24 cellular contexts compared by ENCODE assay signal in the genomic region with DNA sequence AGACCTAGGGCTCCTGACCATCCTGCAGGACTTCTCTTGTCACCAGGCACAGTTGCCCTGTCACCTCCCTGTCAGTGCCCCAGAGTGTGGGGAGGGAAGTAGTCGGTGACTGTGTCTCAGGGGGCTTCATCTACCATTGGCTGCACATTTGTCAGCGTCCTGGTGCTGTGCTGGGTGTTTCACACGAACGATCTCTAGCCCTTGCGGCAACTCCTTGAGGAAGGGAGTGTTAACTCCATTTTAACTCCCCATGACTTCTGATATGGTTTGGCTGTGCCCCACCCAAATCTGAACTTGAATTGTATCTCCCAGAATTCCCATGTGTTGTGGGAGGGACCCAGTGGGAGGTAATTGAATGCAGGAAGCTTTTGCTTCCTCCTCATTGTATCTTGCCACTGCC. TPM values are rescaled to one million over a fixed set of nuclear protein-coding genes. Genes with fewer than 3 reads are reported as not detected.
DNase-seq lines count a peak whose midpoint lies in the region; ATAC-seq, FAIRE-seq and TF ChIP-seq lines count a peak whose summit lies in the region.
"Had no signal": no experiment of that assay in that cellular context is flagged by ENCODE, and none has a peak within 500 bp of the region (broad histone marks: within the 10 kb centered on the region; RNA-seq: fewer than 3 reads in every experiment).

No MANE protein-coding gene starts in this region.

- H3K9me3 ChIP-seq in heart left ventricle (peaks cover 0 to 12% (median 0%) of the 10 kb centered on the region in 12 donors), heart right ventricle (peaks cover 0 to 9% (median 0%) of the 10 kb centered on the region in 11 donors), H1 (ENCODE audit: insufficient read depth in 2 of 2, low read depth in 1 of 2, low read length in 1 of 2) (peaks cover 8 to 10% of the 10 kb centered on the region in 2 experiments; a peak in 3 of 4 replicates), ovary (no peaks in the 10 kb centered on the region)
- H3K9me3 ChIP-seq: SJCRH30 had no signal

- TF ChIP-seq POLR2A in heart left ventricle (IDR thresholded peaks at IDR 0.05) (no peak), H1 (IDR thresholded peaks at IDR 0.05; ENCODE audit: control extremely low read depth in 1 of 2, low read depth in 2 of 2, low read length in 2 of 2) (no peak), ovary (IDR thresholded peaks at IDR 0.05) (no peak)

- TF ChIP-seq EP300 in H1 (IDR thresholded peaks at IDR 0.05; ENCODE audit: borderline replicate concordance in 1 of 2, low read depth in 2 of 2, low read length in 2 of 2), result no peak
- TF ChIP-seq EP300 in ovary (IDR thresholded peaks at IDR 0.05), result no peak

- H3K4me1 Mint-ChIP-seq in activated CD4-positive, alpha-beta T cell treated with anti-CD3 and anti-CD28 coated beads for 36 hours, result peaks cover under 1% of the 10 kb centered on the region
- H3K4me1 Mint-ChIP-seq: activated naive CD8-positive, alpha-beta T cell treated with anti-CD3 and anti-CD28 coated beads, Interleukin-2, amount 10 ng/mL, durations not matched to agents 7 days and 5 days had no signal

- peaks cover 11% of the 10 kb centered on the region for H3K27me3 Mint-ChIP-seq in activated CD4-positive, alpha-beta T cell treated with anti-CD3 and anti-CD28 coated beads for 36 hours

- no peak overlapping the region for H2AK5ac ChIP-seq in H1 (ENCODE audit: low read depth, low read length)

- H3K4me1 ChIP-seq in heart left ventricle (peaks cover 0 to 70% (median 29%) of the 10 kb centered on the region in 12 donors), heart right ventricle (peaks cover 11 to 64% (median 41%) of the 10 kb centered on the region in 9 donors), H1 (replicated peaks in 1 of 4; ENCODE audit: control insufficient read depth in 3 of 4, insufficient read depth in 4 of 4, low read length in 3 of 4) (peaks cover 17 to 33% (median 30%) of the 10 kb centered on the region in 4 experiments), ovary (ENCODE audit: insufficient read depth) (peaks cover 28% of the 10 kb centered on the region)

- H2BK5ac ChIP-seq in H1 (ENCODE audit: low read depth, low read length), result no peak overlapping the region

- CTCF ChIA-PET in H1 (lab: Charles Lee; ENCODE audit: partially characterized antibody), result interaction anchor here (1.6 to 1.9 kb wide), 2 partner anchors 9 to 17 kb away, joined by 3 to 5 read pairs; no protein-coding TSS in a partner anchor
- CTCF ChIA-PET in activated CD4-positive, alpha-beta T cell treated with anti-CD3 and anti-CD28 coated beads for 36 hours (lab: Charles Lee), result no interaction called here

- 64 to 91% (median 72%) methylated on average over 5 of the region's 5 CpGs for WGBS in heart left ventricle, 4 donors
- 71 to 81% methylated on average over 5 of the region's 5 CpGs for WGBS in heart right ventricle, 2 donors
- 73% methylated on average over 5 of the region's 5 CpGs; no CpG with 5 or more reads in 1 of the 2 experiments for WGBS in H1 (ENCODE audit: extremely low coverage in 1 of 2, insufficient coverage in 1 of 2, insufficient read length in 1 of 2, insufficient replicate concordance in 2 of 2, low coverage in 1 of 2, low lambda C conversion rate in 2 of 2, missing lambda C conversion rate in 1 of 2), 2 experiments
- 91 to 95% (median 91%) methylated on average over 5 of the region's 5 CpGs for WGBS in ovary, 3 donors

- H3K4me3 ChIP-seq in heart left ventricle (no peak overlapping the region), heart right ventricle (no peak overlapping the region), H1 (ENCODE audit: extremely low read depth in 1 of 4, insufficient read depth in 2 of 4, low read depth in 3 of 4, low read length in 4 of 4) (no peak overlapping the region), ovary (no peak overlapping the region)
- H3K4me3 ChIP-seq: GM23248, SJCRH30 had no signal

- no peak overlapping the region for H2BK20ac ChIP-seq in H1 (ENCODE audit: low read length)

- peaks cover 2% of the 10 kb centered on the region; the same call in 1 of the 2 replicates for H3K23me2 ChIP-seq in H1 (ENCODE audit: low read depth, low read length)

- no peak overlapping the region for H3K18ac ChIP-seq in H1 (ENCODE audit: extremely low read depth, low read length)

- no peak overlapping the region for H3K14ac ChIP-seq in H1 (ENCODE audit: insufficient read length)

- no peak overlapping the region for H3K4ac ChIP-seq in H1 (replicated peaks; ENCODE audit: insufficient read length, low read depth, low read length)

- H4K5ac ChIP-seq in H1 (ENCODE audit: insufficient read length, low read depth, low read length), result no peak overlapping the region

- H3K36me3 ChIP-seq in heart left ventricle, result no peaks in the 10 kb centered on the region
- H3K36me3 ChIP-seq in heart right ventricle, result peaks cover 0 to under 1% (median 0%) of the 10 kb centered on the region in 9 donors
- no peaks in the 10 kb centered on the region; a peak in 1 of 8 replicates for H3K36me3 ChIP-seq in H1 (ENCODE audit: control insufficient read depth in 2 of 4, insufficient read depth in 4 of 4, low read length in 3 of 4)
- no peaks in the 10 kb centered on the region for H3K36me3 ChIP-seq in ovary
- H3K36me3 ChIP-seq: SJCRH30 had no signal

- no peak overlapping the region for H3K9ac ChIP-seq in H1 (replicated peaks in 1 of 4; ENCODE audit: extremely low read depth in 1 of 4, low read depth in 3 of 4, low read length in 3 of 4)
- H3K9ac ChIP-seq: GM23248, parathyroid adenoma had no signal

- FAIRE-seq in H1 (lab: Jason Lieb, UNC), result no peak
- FAIRE-seq: frontal cortex had no signal

- peaks cover 33 to 98% of the 10 kb centered on the region in 2 experiments for H3K79me2 ChIP-seq in H1 (ENCODE audit: control insufficient read depth in 1 of 2, insufficient read depth in 2 of 2, low read length in 2 of 2)

- peak overlapping the region; percentile 5 for H4K91ac ChIP-seq in H1 (replicated peaks; ENCODE audit: insufficient read length, low read length)

- no peak for TF ChIP-seq RAD21 in H1 (IDR thresholded peaks at IDR 0.05 in 1 of 2, conservative IDR thresholded peaks at IDR 0.05 in 1 of 2; ENCODE audit: low read depth in 2 of 2, low read length in 2 of 2)

- H3K9me3 Mint-ChIP-seq in activated CD4-positive, alpha-beta T cell treated with anti-CD3 and anti-CD28 coated beads for 36 hours (ENCODE audit: low read depth), result no peaks in the 10 kb centered on the region
- H3K9me3 Mint-ChIP-seq: activated CD4-positive, alpha-beta T cell treated with anti-CD3 and anti-CD28 coated beads, Interleukin-2, amount 10 ng/mL, durations not matched to agents 24 days and 14 days; activated T-helper 2 cell treated with anti-CD3 and anti-CD28 coated beads, Interferon-gamma antibody, Interleukin-2, Interleukin-4, amounts not matched to agents 10 μg/mL and 5 μg/mL and 100 μg/mL, durations not matched to agents 14 hours and 24 hours and 36 hours had no signal

- no peak overlapping the region for H4K8ac ChIP-seq in H1 (ENCODE audit: extremely low read depth, insufficient read depth, low read length)

- no peak overlapping the region for H3K27ac Mint-ChIP-seq in activated CD4-positive, alpha-beta T cell treated with anti-CD3 and anti-CD28 coated beads for 36 hours
- H3K27ac Mint-ChIP-seq: activated CD4-positive, alpha-beta T cell treated with anti-CD3 and anti-CD28 coated beads, Interleukin-2, amount 10 ng/mL, durations not matched to agents 24 days and 14 days; activated naive CD8-positive, alpha-beta T cell treated with anti-CD3 and anti-CD28 coated beads, Interleukin-2, amount 10 ng/mL, durations not matched to agents 7 days and 5 days; activated T-helper 2 cell treated with anti-CD3 and anti-CD28 coated beads, Interferon-gamma antibody, Interleukin-2, Interleukin-4, amounts not matched to agents 10 μg/mL and 5 μg/mL and 100 μg/mL, durations not matched to agents 14 hours and 24 hours and 36 hours had no signal

- no peaks in the 10 kb centered on the region for H3K36me3 Mint-ChIP-seq in activated CD4-positive, alpha-beta T cell treated with anti-CD3 and anti-CD28 coated beads for 36 hours (ENCODE audit: low read depth)
- H3K36me3 Mint-ChIP-seq: activated naive CD8-positive, alpha-beta T cell treated with anti-CD3 and anti-CD28 coated beads, Interleukin-2, amount 10 ng/mL, durations not matched to agents 7 days and 5 days had no signal

- TF ChIP-seq CTCF in heart left ventricle (IDR thresholded peaks at IDR 0.05), result no peak
- no peak for TF ChIP-seq CTCF in heart right ventricle (IDR thresholded peaks at IDR 0.05)
- no peak for TF ChIP-seq CTCF in H1 (IDR thresholded peaks at IDR 0.05; ENCODE audit: control extremely low read depth in 1 of 3, insufficient read depth in 1 of 3, low read depth in 1 of 3, low read length in 3 of 3)
- no peak for TF ChIP-seq CTCF in ovary (IDR thresholded peaks at IDR 0.05)

- no peak overlapping the region for H2BK12ac ChIP-seq in H1 (ENCODE audit: low read depth, low read length)

- POLR2A ChIA-PET in H1 (lab: Charles Lee; ENCODE audit: partially characterized antibody), result no interaction called here
- POLR2A ChIA-PET in activated CD4-positive, alpha-beta T cell treated with anti-CD3 and anti-CD28 coated beads for 36 hours (lab: Charles Lee), result no interaction called here

- H3K23ac ChIP-seq in H1 (ENCODE audit: insufficient read length), result no peak overlapping the region

- no peak overlapping the region for H3K4me2 ChIP-seq in H1 (ENCODE audit: insufficient read depth in 1 of 2, low read depth in 2 of 2, low read length in 2 of 2)

- ATAC-seq in heart left ventricle (no peak), heart right ventricle (no peak), HG03565 (IDR thresholded peaks at IDR 0.05; ENCODE audit: unreplicated experiment) (no peak)
- ATAC-seq in activated CD4-positive, alpha-beta T cell treated with anti-CD3 and anti-CD28 coated beads for 36 hours, result no peak
- ATAC-seq: esophagus mucosa had no signal

- H2BK15ac ChIP-seq in H1 (ENCODE audit: low read length), result no peak overlapping the region

- intact Hi-C loops in heart left ventricle (cut with DNase I) (loop anchor here in 1 of 10 donors (10.0 kb wide), 1 partner anchor 295 kb away; no protein-coding TSS in a partner anchor), heart right ventricle (cut with DNase I) (no loop called here), ovary (cut with DNase I) (no loop called here)
- intact Hi-C loops in activated CD4-positive, alpha-beta T cell treated with anti-CD3 and anti-CD28 coated beads for 36 hours (cut with DNase I, micrococcal nuclease), result no loop called here

- no peak overlapping the region for H2AFZ ChIP-seq in H1 (ENCODE audit: low read length)
- H2AFZ ChIP-seq: GM23248, parathyroid adenoma had no signal

- H3K27me3 ChIP-seq in heart left ventricle (peaks cover 0 to under 1% (median 0%) of the 10 kb centered on the region in 9 donors), heart right ventricle (peaks cover 0 to 11% (median 0%) of the 10 kb centered on the region in 7 donors), H1 (replicated peaks in 1 of 4; ENCODE audit: control insufficient read depth in 3 of 4, extremely low read depth in 1 of 4, insufficient read depth in 3 of 4, low read length in 3 of 4) (no peaks in the 10 kb centered on the region), ovary (no peaks in the 10 kb centered on the region)
- H3K27me3 ChIP-seq: SJCRH30 had no signal

- H2BK120ac ChIP-seq in H1 (replicated peaks; ENCODE audit: low read depth, low read length), result no peak overlapping the region

- DNase-seq in heart left ventricle (peak in 3 of 5 donors; percentile 9 to 23 (median 14)), heart right ventricle (no peak), H1 (ENCODE audit: low read depth in 1 of 2, low spot score in 2 of 2) (no peak), ovary (peak in 3 of 5 donors; percentile 9 to 21 (median 10)), NCI-H2196 (lab: John Stamatoyannopoulos, UW; ENCODE audit: unreplicated experiment) (no peak)
- no peak for DNase-seq in activated CD4-positive, alpha-beta T cell treated with anti-CD3 and anti-CD28 coated beads for 36 hours
- DNase-seq in activated T-cell treated with anti-CD3 and anti-CD28 coated beads, Interleukin-2, amount 50 U/mL, for 1 hour, result no peak
- DNase-seq: activated CD4-positive, alpha-beta T cell treated with anti-CD3 and anti-CD28 coated beads, Interleukin-2, amount 10 ng/mL, durations not matched to agents 24 days and 14 days; activated naive CD8-positive, alpha-beta T cell treated with anti-CD3 and anti-CD28 coated beads, Interleukin-2, amount 10 ng/mL, durations not matched to agents 7 days and 5 days; cerebellar nuclear complex; effector CD4-positive, alpha-beta T cell; GM23248; kidney glomerular epithelial cell; mammary epithelial cell; NCI-H1092; NCI-H1930; NCI-H345; SJCRH30 had no signal

- no peak overlapping the region for H3K4me3 Mint-ChIP-seq in activated CD4-positive, alpha-beta T cell treated with anti-CD3 and anti-CD28 coated beads for 36 hours
- H3K4me3 Mint-ChIP-seq: activated CD4-positive, alpha-beta T cell treated with anti-CD3 and anti-CD28 coated beads, Interleukin-2, amount 10 ng/mL, durations not matched to agents 24 days and 14 days; activated naive CD8-positive, alpha-beta T cell treated with anti-CD3 and anti-CD28 coated beads, Interleukin-2, amount 10 ng/mL, durations not matched to agents 7 days and 5 days had no signal

- no peak overlapping the region for H3K56ac ChIP-seq in H1 (replicated peaks; ENCODE audit: insufficient read length, low read depth, low read length)

- peaks cover 20 to 39% of the 10 kb centered on the region in 2 experiments for H4K20me1 ChIP-seq in H1 (replicated peaks in 1 of 2; ENCODE audit: control insufficient read depth in 1 of 2, insufficient read depth in 2 of 2, low read length in 2 of 2)

- H3K27ac ChIP-seq in heart left ventricle (no peak overlapping the region), heart right ventricle (no peak overlapping the region), H1 (ENCODE audit: low read depth, low read length) (no peak overlapping the region), ovary (no peak overlapping the region)
- H3K27ac ChIP-seq: GM23248, HL-60, parathyroid adenoma, SJCRH30 had no signal

- peaks cover 35% of the 10 kb centered on the region for H3K79me1 ChIP-seq in H1 (ENCODE audit: low read depth, low read length)

RNA-seq across cellular contexts. Expression of gene TSKU, which starts 7.1 kb away (rescaled TPM):
- 10 to 100 TPM in 5 of 9 donors, 1 to 10 TPM in 4; 4.5 to 39.8 (median 11.4) TPM for total RNA-seq in heart left ventricle
- polyA plus RNA-seq in heart left ventricle, result 10 to 100 TPM in 1 of 2 donors, 1 to 10 TPM in 1; 6.7 to 11.2 TPM
- 10 to 100 TPM in 4 of 10 donors, 1 to 10 TPM in 6; 3.0 to 21.9 (median 6.6) TPM for total RNA-seq in heart right ventricle
- polyA plus RNA-seq in heart right ventricle, result 10 to 100 TPM in 1 of 2 donors, 1 to 10 TPM in 1; 6.6 to 13.7 TPM
- 22.8 TPM in 2 replicates for total RNA-seq in H1 (2021; fragmentation: NEBNext Ultra II Directional; extraction: Animal tissue kit (Norgen Biotek cat#: 25700))
- polyA plus RNA-seq in H1 (2011; rRNA removed), result 28.4 and 40.7 TPM in 2 replicates
- 18.1 TPM for polyA plus RNA-seq in H1 (2011; cell fraction: cytosol; rRNA removed)
- 34.2 TPM for polyA plus RNA-seq in H1 (2011; cell fraction: nucleus; rRNA removed)
- polyA plus RNA-seq in H1 (2012, experiment 1 of 2), result 15.8 to 27.1 TPM (median 20.7 TPM) in 4 replicates
- polyA plus RNA-seq in H1 (2012, experiment 2 of 2), result 22.0 TPM
- 21.4 TPM for polyA plus RNA-seq in H1 (2013, experiment 1 of 2)
- polyA plus RNA-seq in H1 (2013, experiment 2 of 2), result 23.8 TPM
- 21.7 and 33.3 TPM in 2 replicates for polyA minus RNA-seq in H1 (2011; rRNA and poly(A)+ RNA removed)
- polyA minus RNA-seq in H1 (2011; cell fraction: cytosol; rRNA and poly(A)+ RNA removed), result 17.2 TPM
- 27.5 TPM for polyA minus RNA-seq in H1 (2011; cell fraction: nucleus; rRNA and poly(A)+ RNA removed)
- total RNA-seq in ovary, result 100 to 1,000 TPM in 1 of 7 donors, 10 to 100 TPM in 6; 19.2 to 114 (median 67.0) TPM
- 10 to 100 TPM; 19.3 to 22.0 TPM for polyA plus RNA-seq in ovary
- total RNA-seq in activated CD4-positive, alpha-beta T cell treated with anti-CD3 and anti-CD28 coated beads for 36 hours, result 1 to 10 TPM; 8.0 to 8.3 TPM

Comparison
In these comparisons a context has a peak if more than half of its experiments do, and no peak if none do; other contexts are left out.
1. DNase-seq: peak in heart left ventricle (3 of 5) and ovary (3 of 5); none in heart right ventricle (0 of 2), H1 (0 of 2), NCI-H2196 (single experiment), activated CD4-positive, alpha-beta T cell treated with anti-CD3 and anti-CD28 coated beads for 36 hours (single experiment) and activated T-cell treated with anti-CD3 and anti-CD28 coated beads, Interleukin-2, amount 50 U/mL, for 1 hour (single experiment).